Comparison of ENCODE assay signal across 1 cellular context in the genomic region with DNA sequence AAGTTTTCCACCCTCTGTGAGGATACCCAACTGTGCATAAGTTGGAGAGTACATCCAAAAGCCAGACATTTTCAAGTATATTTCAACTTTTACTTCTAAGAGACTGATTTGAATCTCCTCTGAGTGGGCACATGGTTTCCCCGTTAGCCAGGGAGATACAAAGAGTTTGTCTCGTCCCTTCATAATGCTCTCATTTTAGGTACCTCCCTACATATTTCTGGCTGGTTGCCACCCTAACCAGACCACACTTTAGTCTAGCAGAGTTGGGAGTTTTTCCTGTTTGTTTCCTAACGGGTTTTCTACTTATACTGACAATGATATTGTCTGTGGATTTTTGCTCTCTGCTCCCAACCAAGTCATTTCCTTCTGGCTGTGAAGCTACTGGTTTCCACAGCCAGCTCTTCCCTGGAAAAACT.
TF ChIP-seq lines count a peak whose summit lies in the region.

No MANE protein-coding gene starts in this region.

TF ChIP-seq in GM23338, 12 proteins besides CTCF, POLR2A, EP300 and RAD21:
- TF ChIP-seq STAT1 (IDR thresholded peaks at IDR 0.05; ENCODE audit: unreplicated experiment) (no peak), POLR2AphosphoS5 (IDR thresholded peaks at IDR 0.05; ENCODE audit: low read depth) (no peak), JUNB (IDR thresholded peaks at IDR 0.05; ENCODE audit: unreplicated experiment) (no peak), ZNF114 (CRISPR knock-in tag; IDR thresholded peaks at IDR 0.05) (no peak), NANOG (IDR thresholded peaks at IDR 0.05; ENCODE audit: borderline replicate concordance) (no peak), CREB1 (CRISPR knock-in tag; IDR thresholded peaks at IDR 0.05; ENCODE audit: low read depth) (no peak), EZH2 (IDR thresholded peaks at IDR 0.05; ENCODE audit: low read depth, unreplicated experiment) (no peak), ZNF331 (CRISPR knock-in tag; IDR thresholded peaks at IDR 0.05; ENCODE audit: low read depth) (no peak), EZH2phosphoT487 (IDR thresholded peaks at IDR 0.05; ENCODE audit: unreplicated experiment) (no peak)
- TF ChIP-seq, protein P1, sequence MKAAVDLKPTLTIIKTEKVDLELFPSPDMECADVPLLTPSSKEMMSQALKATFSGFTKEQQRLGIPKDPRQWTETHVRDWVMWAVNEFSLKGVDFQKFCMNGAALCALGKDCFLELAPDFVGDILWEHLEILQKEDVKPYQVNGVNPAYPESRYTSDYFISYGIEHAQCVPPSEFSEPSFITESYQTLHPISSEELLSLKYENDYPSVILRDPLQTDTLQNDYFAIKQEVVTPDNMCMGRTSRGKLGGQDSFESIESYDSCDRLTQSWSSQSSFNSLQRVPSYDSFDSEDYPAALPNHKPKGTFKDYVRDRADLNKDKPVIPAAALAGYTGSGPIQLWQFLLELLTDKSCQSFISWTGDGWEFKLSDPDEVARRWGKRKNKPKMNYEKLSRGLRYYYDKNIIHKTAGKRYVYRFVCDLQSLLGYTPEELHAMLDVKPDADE (IDR thresholded peaks at IDR 0.05), result no peak
- TF ChIP-seq, protein P2, sequence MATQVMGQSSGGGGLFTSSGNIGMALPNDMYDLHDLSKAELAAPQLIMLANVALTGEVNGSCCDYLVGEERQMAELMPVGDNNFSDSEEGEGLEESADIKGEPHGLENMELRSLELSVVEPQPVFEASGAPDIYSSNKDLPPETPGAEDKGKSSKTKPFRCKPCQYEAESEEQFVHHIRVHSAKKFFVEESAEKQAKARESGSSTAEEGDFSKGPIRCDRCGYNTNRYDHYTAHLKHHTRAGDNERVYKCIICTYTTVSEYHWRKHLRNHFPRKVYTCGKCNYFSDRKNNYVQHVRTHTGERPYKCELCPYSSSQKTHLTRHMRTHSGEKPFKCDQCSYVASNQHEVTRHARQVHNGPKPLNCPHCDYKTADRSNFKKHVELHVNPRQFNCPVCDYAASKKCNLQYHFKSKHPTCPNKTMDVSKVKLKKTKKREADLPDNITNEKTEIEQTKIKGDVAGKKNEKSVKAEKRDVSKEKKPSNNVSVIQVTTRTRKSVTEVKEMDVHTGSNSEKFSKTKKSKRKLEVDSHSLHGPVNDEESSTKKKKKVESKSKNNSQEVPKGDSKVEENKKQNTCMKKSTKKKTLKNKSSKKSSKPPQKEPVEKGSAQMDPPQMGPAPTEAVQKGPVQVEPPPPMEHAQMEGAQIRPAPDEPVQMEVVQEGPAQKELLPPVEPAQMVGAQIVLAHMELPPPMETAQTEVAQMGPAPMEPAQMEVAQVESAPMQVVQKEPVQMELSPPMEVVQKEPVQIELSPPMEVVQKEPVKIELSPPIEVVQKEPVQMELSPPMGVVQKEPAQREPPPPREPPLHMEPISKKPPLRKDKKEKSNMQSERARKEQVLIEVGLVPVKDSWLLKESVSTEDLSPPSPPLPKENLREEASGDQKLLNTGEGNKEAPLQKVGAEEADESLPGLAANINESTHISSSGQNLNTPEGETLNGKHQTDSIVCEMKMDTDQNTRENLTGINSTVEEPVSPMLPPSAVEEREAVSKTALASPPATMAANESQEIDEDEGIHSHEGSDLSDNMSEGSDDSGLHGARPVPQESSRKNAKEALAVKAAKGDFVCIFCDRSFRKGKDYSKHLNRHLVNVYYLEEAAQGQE (IDR thresholded peaks at IDR 0.05; ENCODE audit: unreplicated experiment), result no peak
- TF ChIP-seq, protein P3, sequence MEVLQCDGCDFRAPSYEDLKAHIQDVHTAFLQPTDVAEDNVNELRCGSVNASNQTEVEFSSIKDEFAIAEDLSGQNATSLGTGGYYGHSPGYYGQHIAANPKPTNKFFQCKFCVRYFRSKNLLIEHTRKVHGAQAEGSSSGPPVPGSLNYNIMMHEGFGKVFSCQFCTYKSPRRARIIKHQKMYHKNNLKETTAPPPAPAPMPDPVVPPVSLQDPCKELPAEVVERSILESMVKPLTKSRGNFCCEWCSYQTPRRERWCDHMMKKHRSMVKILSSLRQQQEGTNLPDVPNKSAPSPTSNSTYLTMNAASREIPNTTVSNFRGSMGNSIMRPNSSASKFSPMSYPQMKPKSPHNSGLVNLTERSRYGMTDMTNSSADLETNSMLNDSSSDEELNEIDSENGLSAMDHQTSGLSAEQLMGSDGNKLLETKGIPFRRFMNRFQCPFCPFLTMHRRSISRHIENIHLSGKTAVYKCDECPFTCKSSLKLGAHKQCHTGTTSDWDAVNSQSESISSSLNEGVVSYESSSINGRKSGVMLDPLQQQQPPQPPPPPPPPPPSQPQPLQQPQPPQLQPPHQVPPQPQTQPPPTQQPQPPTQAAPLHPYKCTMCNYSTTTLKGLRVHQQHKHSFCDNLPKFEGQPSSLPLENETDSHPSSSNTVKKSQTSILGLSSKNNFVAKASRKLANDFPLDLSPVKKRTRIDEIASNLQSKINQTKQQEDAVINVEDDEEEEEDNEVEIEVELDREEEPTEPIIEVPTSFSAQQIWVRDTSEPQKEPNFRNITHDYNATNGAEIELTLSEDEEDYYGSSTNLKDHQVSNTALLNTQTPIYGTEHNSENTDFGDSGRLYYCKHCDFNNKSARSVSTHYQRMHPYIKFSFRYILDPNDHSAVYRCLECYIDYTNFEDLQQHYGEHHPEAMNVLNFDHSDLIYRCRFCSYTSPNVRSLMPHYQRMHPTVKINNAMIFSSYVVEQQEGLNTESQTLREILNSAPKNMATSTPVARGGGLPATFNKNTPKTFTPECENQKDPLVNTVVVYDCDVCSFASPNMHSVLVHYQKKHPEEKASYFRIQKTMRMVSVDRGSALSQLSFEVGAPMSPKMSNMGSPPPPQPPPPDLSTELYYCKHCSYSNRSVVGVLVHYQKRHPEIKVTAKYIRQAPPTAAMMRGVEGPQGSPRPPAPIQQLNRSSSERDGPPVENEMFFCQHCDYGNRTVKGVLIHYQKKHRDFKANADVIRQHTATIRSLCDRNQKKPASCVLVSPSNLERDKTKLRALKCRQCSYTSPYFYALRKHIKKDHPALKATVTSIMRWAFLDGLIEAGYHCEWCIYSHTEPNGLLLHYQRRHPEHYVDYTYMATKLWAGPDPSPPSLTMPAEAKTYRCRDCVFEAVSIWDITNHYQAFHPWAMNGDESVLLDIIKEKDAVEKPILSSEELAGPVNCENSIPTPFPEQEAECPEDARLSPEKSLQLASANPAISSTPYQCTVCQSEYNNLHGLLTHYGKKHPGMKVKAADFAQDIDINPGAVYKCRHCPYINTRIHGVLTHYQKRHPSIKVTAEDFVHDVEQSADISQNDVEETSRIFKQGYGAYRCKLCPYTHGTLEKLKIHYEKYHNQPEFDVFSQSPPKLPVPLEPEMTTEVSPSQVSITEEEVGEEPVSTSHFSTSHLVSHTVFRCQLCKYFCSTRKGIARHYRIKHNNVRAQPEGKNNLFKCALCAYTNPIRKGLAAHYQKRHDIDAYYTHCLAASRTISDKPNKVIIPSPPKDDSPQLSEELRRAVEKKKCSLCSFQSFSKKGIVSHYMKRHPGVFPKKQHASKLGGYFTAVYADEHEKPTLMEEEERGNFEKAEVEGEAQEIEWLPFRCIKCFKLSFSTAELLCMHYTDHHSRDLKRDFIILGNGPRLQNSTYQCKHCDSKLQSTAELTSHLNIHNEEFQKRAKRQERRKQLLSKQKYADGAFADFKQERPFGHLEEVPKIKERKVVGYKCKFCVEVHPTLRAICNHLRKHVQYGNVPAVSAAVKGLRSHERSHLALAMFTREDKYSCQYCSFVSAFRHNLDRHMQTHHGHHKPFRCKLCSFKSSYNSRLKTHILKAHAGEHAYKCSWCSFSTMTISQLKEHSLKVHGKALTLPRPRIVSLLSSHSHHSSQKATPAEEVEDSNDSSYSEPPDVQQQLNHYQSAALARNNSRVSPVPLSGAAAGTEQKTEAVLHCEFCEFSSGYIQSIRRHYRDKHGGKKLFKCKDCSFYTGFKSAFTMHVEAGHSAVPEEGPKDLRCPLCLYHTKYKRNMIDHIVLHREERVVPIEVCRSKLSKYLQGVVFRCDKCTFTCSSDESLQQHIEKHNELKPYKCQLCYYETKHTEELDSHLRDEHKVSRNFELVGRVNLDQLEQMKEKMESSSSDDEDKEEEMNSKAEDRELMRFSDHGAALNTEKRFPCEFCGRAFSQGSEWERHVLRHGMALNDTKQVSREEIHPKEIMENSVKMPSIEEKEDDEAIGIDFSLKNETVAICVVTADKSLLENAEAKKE (CRISPR knock-in tag; IDR thresholded peaks at IDR 0.05), result no peak
TF ChIP-seq in GM23338: peak in this region for 0.
